Comparison of ENCODE assay signal across 14 cellular contexts in genomic region chr18:56189615-56190014, GRCh38.
DNase-seq lines count a peak whose midpoint lies in the region; TF ChIP-seq lines count a peak whose summit lies in the region.
"Had no signal": no experiment of that assay in that cellular context is flagged by ENCODE, and none has a peak within 500 bp of the region (broad histone marks: within the 10 kb centered on the region; RNA-seq: fewer than 3 reads in every experiment).

No MANE protein-coding gene starts in this region.

- DNase-seq in SK-MEL-5 (ENCODE audit: low read depth, low spot score): peak; percentile 25
- peak; percentile 21 for DNase-seq in WERI-Rb-1
- DNase-seq in neuronal stem cell (ENCODE audit: low spot score): no peak
- no peak for DNase-seq in glutamatergic neuron
- no peak for DNase-seq in SKM-1 (lab: John Stamatoyannopoulos, UW; ENCODE audit: unreplicated experiment)
- DNase-seq in SW 1271 (lab: John Stamatoyannopoulos, UW): no peak
- DNase-seq: Calu3; CD8-positive, alpha-beta T cell; DMS 273 treated with DMSO at 0.1 percent for 48 hours; DMS53; DND-41; H9 had no signal

- H2BK12ac ChIP-seq in neuronal stem cell (ENCODE audit: low read length): no peak overlapping the region

- H3K27ac ChIP-seq in WERI-Rb-1: peak overlapping the region; percentile 72
- no peak overlapping the region for H3K27ac ChIP-seq in neuronal stem cell (replicated peaks; ENCODE audit: low read length)
- H3K27ac ChIP-seq: BLaER1 treated with 17β-estradiol and CSF1 and Interleukin-3, amounts not matched to agents 10 nM and 100 nM had no signal

- no peak overlapping the region for H3K14ac ChIP-seq in neuronal stem cell (ENCODE audit: low read length)

- no peak overlapping the region for H4K8ac ChIP-seq in neuronal stem cell (ENCODE audit: low read depth, low read length)

- H3K4me1 Mint-ChIP-seq in glutamatergic neuron (ENCODE audit: low read depth, unreplicated experiment): peaks cover 1% of the 10 kb centered on the region

- no peaks in the 10 kb centered on the region for H3K27me3 ChIP-seq in WERI-Rb-1 (ENCODE audit: insufficient read depth, low read depth, severe bottlenecking)
- H3K27me3 ChIP-seq in neuronal stem cell (ENCODE audit: control insufficient read depth in 3 of 3, insufficient read depth in 3 of 3, low read depth in 1 of 3, low read length in 3 of 3): no peaks in the 10 kb centered on the region
- H3K27me3 ChIP-seq: BLaER1 treated with 17β-estradiol and CSF1 and Interleukin-3, amounts not matched to agents 10 nM and 100 nM had no signal

- no peak overlapping the region for H3K4me3 Mint-ChIP-seq in glutamatergic neuron (ENCODE audit: unreplicated experiment)
- H3K4me3 Mint-ChIP-seq: B cell; CD8-positive, alpha-beta T cell; H9 had no signal

- no peak overlapping the region for H3K4ac ChIP-seq in neuronal stem cell (ENCODE audit: low read length)

- peaks cover 3% of the 10 kb centered on the region for H3K27me3 Mint-ChIP-seq in glutamatergic neuron (ENCODE audit: unreplicated experiment)
- H3K27me3 Mint-ChIP-seq: B cell had no signal

- peaks cover 4% of the 10 kb centered on the region for H3K9me3 Mint-ChIP-seq in glutamatergic neuron (ENCODE audit: unreplicated experiment)
- H3K9me3 Mint-ChIP-seq: CD8-positive, alpha-beta T cell; H9 had no signal

- no peak overlapping the region for H4K91ac ChIP-seq in neuronal stem cell (ENCODE audit: low read depth, low read length, poor library complexity)

- H3K36me3 Mint-ChIP-seq in glutamatergic neuron (ENCODE audit: unreplicated experiment): no peaks in the 10 kb centered on the region
- H3K36me3 Mint-ChIP-seq: CD8-positive, alpha-beta T cell had no signal

- no peak overlapping the region for H3K9ac ChIP-seq in neuronal stem cell (ENCODE audit: low read depth, low read length, poor library complexity)
- H3K9ac ChIP-seq: BLaER1 treated with 17β-estradiol and CSF1 and Interleukin-3, amounts not matched to agents 10 nM and 100 nM had no signal

- no peak overlapping the region for H3K18ac ChIP-seq in neuronal stem cell (ENCODE audit: low read length)

- no peak overlapping the region for H2AFZ ChIP-seq in neuronal stem cell (ENCODE audit: low read length)

- WGBS in neuronal stem cell (ENCODE audit: extremely low coverage in 2 of 2, insufficient read length in 2 of 2, insufficient replicate concordance in 1 of 2), 2 donors: no CpG with 5 or more reads among the region's 20 CpGs

- peaks cover 0 to 19% of the 10 kb centered on the region in 2 donors for H3K4me1 ChIP-seq in neuronal stem cell (ENCODE audit: control insufficient read depth in 2 of 2, insufficient read depth in 1 of 2, low read depth in 1 of 2, low read length in 2 of 2)
- H3K4me1 ChIP-seq: BLaER1 treated with 17β-estradiol and CSF1 and Interleukin-3, amounts not matched to agents 10 nM and 100 nM had no signal

- H2BK5ac ChIP-seq in neuronal stem cell (ENCODE audit: low read length): no peak overlapping the region

- H3K36me3 ChIP-seq in WERI-Rb-1 (no peaks in the 10 kb centered on the region), neuronal stem cell (replicated peaks in 1 of 2; ENCODE audit: control insufficient read depth in 2 of 2, insufficient read depth in 2 of 2, low read length in 2 of 2) (no peaks in the 10 kb centered on the region)
- H3K36me3 ChIP-seq: BLaER1 treated with 17β-estradiol and CSF1 and Interleukin-3, amounts not matched to agents 10 nM and 100 nM had no signal

- H3K27ac Mint-ChIP-seq in glutamatergic neuron (ENCODE audit: unreplicated experiment): no peak overlapping the region
- H3K27ac Mint-ChIP-seq: B cell; CD8-positive, alpha-beta T cell; H9 had no signal

- H3K9me3 ChIP-seq in WERI-Rb-1 (ENCODE audit: severe bottlenecking) (no peaks in the 10 kb centered on the region), neuronal stem cell (replicated peaks in 1 of 2; ENCODE audit: control insufficient read depth in 2 of 2, insufficient read depth in 1 of 2, low read depth in 1 of 2, low read length in 2 of 2) (no peaks in the 10 kb centered on the region)

- no peak overlapping the region for H2BK15ac ChIP-seq in neuronal stem cell (ENCODE audit: low read length)

- in situ Hi-C loops in SK-MEL-5 (cut with HindIII; ENCODE audit: low pct_unique_long_range_greater_than_20kb, low sequenced_read_pairs): no loop called here

- H3K79me1 ChIP-seq in neuronal stem cell (ENCODE audit: low read depth, low read length): no peaks in the 10 kb centered on the region

- H3K4me2 ChIP-seq in neuronal stem cell (ENCODE audit: insufficient read depth, low read length, poor library complexity, severe bottlenecking): no peak overlapping the region
- H3K4me2 ChIP-seq: BLaER1 treated with 17β-estradiol and CSF1 and Interleukin-3, amounts not matched to agents 10 nM and 100 nM had no signal

- no peak overlapping the region for H3K4me3 ChIP-seq in WERI-Rb-1 (ENCODE audit: low read depth, low read length)
- H3K4me3 ChIP-seq in neuronal stem cell (ENCODE audit: low read length in 2 of 2): no peak overlapping the region
- H3K4me3 ChIP-seq: BLaER1 treated with 17β-estradiol and CSF1 and Interleukin-3, amounts not matched to agents 10 nM and 100 nM had no signal

- no peak overlapping the region for H2AK5ac ChIP-seq in neuronal stem cell (ENCODE audit: low read depth, low read length)

- H2BK120ac ChIP-seq in neuronal stem cell (ENCODE audit: low read depth, low read length): no peak overlapping the region

- TF ChIP-seq CTCF in WERI-Rb-1 (IDR thresholded peaks at IDR 0.05; ENCODE audit: low read depth, low read length) (no peak), glutamatergic neuron (IDR thresholded peaks at IDR 0.05; ENCODE audit: partially characterized antibody, unreplicated experiment) (no peak)

- H3K23ac ChIP-seq in neuronal stem cell (ENCODE audit: low read depth, low read length, poor library complexity): peak overlapping the region; percentile 76

Comparison
In these comparisons a context has a peak if more than half of its experiments do, and no peak if none do; other contexts are left out.
1. DNase-seq: peak in SK-MEL-5 (single experiment) and WERI-Rb-1 (single experiment); none in neuronal stem cell (single experiment), glutamatergic neuron (single experiment), SKM-1 (single experiment) and SW 1271 (0 of 2).